8 cellular contexts compared by ENCODE assay signal in the genomic region with DNA sequence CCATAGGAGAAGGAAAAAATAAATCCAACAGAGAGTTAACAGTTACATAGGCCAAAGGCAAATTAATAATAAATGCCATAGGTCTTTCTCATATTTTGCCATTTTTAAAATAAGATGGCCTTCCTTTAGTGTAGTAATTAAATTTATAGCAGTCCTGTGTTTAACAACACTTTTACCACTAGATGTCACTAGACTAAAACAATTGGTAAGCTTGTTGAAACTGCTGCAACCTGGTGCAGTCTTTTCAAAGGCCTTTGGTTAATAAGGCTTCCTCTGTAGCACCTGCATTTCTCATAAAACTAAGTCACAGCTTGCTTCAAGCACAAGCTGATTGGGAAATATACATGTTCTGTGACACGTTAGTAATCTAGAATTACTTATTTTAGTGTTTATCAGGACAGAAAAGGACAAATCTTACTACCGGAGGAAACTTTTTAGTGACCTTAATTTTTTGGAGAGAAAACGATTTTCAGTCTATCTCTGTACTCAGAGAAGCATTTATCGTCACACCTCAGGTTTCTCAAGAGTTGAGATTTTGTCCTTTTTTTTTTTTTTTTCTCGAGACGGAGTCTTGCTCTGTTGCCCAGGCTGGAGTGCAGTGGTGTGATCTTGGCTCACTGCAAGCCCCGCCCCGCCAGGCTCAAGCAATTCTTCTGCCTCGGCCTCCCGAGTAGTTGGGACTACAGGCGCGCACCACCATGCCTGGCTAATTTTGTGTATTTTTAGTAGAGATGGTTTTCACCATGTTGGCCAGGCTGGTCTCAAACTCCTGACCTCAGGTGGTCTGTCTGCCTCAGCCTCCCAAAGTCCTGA. TPM values are rescaled to one million over a fixed set of nuclear protein-coding genes. Genes with fewer than 3 reads are reported as not detected.
DNase-seq lines count a peak whose midpoint lies in the region; ATAC-seq and TF ChIP-seq lines count a peak whose summit lies in the region.

No MANE protein-coding gene starts in this region.

- H3K18ac ChIP-seq in trophoblast cell (ENCODE audit: low read length): no peak overlapping the region

- H3K27ac Mint-ChIP-seq in activated T-cell treated with anti-CD3 and anti-CD28 coated beads, Interleukin-2, amount 50 U/mL, for 72 hours: peak overlapping the region; percentile 93
- H3K27ac Mint-ChIP-seq in activated CD4-positive, alpha-beta memory T cell treated with anti-CD3 and anti-CD28 coated beads for 36 hours: peak overlapping the region; percentile 70

- H3K9me3 Mint-ChIP-seq in activated T-cell treated with anti-CD3 and anti-CD28 coated beads, Interleukin-2, amount 50 U/mL, for 72 hours: peaks cover 2 to 6% of the 10 kb centered on the region in 2 donors
- H3K9me3 Mint-ChIP-seq in activated CD4-positive, alpha-beta memory T cell treated with anti-CD3 and anti-CD28 coated beads for 36 hours: peaks cover 8% of the 10 kb centered on the region

- TF ChIP-seq EP300 in gastroesophageal sphincter (IDR thresholded peaks at IDR 0.05): no peak

- no peak for TF ChIP-seq POLR2A in gastroesophageal sphincter (IDR thresholded peaks at IDR 0.05)

- no peak overlapping the region for H3K23ac ChIP-seq in trophoblast cell (ENCODE audit: low read length)

- CTCF ChIA-PET in activated CD4-positive, alpha-beta memory T cell treated with anti-CD3 and anti-CD28 coated beads for 36 hours (lab: Charles Lee): interaction anchor here (0.7 to 5.0 kb wide), 46 partner anchors 8 to 360 kb away, joined by 3 to 51 read pairs (median 5); a partner anchor contains a TSS

- H3K4ac ChIP-seq in trophoblast cell (ENCODE audit: low read depth, low read length): no peak overlapping the region

- H2AK5ac ChIP-seq in trophoblast cell (ENCODE audit: low read length): no peak overlapping the region

- peak overlapping the region in 1 of 2 donors; percentile 29 for H3K4me3 Mint-ChIP-seq in activated T-cell treated with anti-CD3 and anti-CD28 coated beads, Interleukin-2, amount 50 U/mL, for 72 hours
- H3K4me3 Mint-ChIP-seq in activated CD4-positive, alpha-beta memory T cell treated with anti-CD3 and anti-CD28 coated beads for 36 hours: no peak overlapping the region

- ATAC-seq in activated T-cell treated with anti-CD3 and anti-CD28 coated beads, Interleukin-2, amount 50 U/mL, for 72 hours (replicated peaks in 1 of 2): peak; percentile 63 to 71
- ATAC-seq in HG03354 (IDR thresholded peaks at IDR 0.05; ENCODE audit: poor library complexity, severe bottlenecking, unreplicated experiment) (peak; percentile 71), gastroesophageal sphincter (peak; percentile 63), HG02970 (IDR thresholded peaks at IDR 0.05; ENCODE audit: low FRiP score, unreplicated experiment) (no peak)

- H3K79me2 ChIP-seq in trophoblast cell (ENCODE audit: control insufficient read depth, insufficient read depth, low read length, poor library complexity): no peaks in the 10 kb centered on the region

- H3K79me1 ChIP-seq in trophoblast cell (ENCODE audit: low read length): no peaks in the 10 kb centered on the region

- peaks cover 54% of the 10 kb centered on the region for H3K4me1 Mint-ChIP-seq in activated T-cell treated with anti-CD3 and anti-CD28 coated beads, Interleukin-2, amount 50 U/mL, for 72 hours (ENCODE audit: low read depth)
- peaks cover 45% of the 10 kb centered on the region for H3K4me1 Mint-ChIP-seq in activated CD4-positive, alpha-beta memory T cell treated with anti-CD3 and anti-CD28 coated beads for 36 hours (ENCODE audit: low read depth)

- H2BK12ac ChIP-seq in trophoblast cell (ENCODE audit: low read length): no peak overlapping the region

- intact Hi-C loops in activated CD4-positive, alpha-beta memory T cell treated with anti-CD3 and anti-CD28 coated beads for 36 hours (cut with micrococcal nuclease): loop anchor here (1.0 kb wide), 8 partner anchors 20 to 348 kb away; a partner anchor contains a TSS

- TF ChIP-seq CTCF in gastroesophageal sphincter (IDR thresholded peaks at IDR 0.05): peak; percentile 68 to 87 (median 80)

- no peak overlapping the region for H2BK5ac ChIP-seq in trophoblast cell (ENCODE audit: low read depth, low read length, poor library complexity)

- peaks cover 0 to 22% of the 10 kb centered on the region in 2 donors for H3K36me3 ChIP-seq in gastroesophageal sphincter
- peaks cover 0 to 2% of the 10 kb centered on the region in 2 experiments for H3K36me3 ChIP-seq in trophoblast cell (ENCODE audit: control insufficient read depth in 1 of 2, insufficient read depth in 2 of 2, low read length in 2 of 2)

- H3K9ac ChIP-seq in trophoblast cell (ENCODE audit: low read length): no peak overlapping the region

- H4K8ac ChIP-seq in trophoblast cell (ENCODE audit: low read depth, low read length): no peak overlapping the region

- H3K36me3 Mint-ChIP-seq in activated T-cell treated with anti-CD3 and anti-CD28 coated beads, Interleukin-2, amount 50 U/mL, for 72 hours (ENCODE audit: insufficient read depth in 2 of 2): peaks cover 16 to 28% of the 10 kb centered on the region in 2 donors
- peaks cover 27% of the 10 kb centered on the region for H3K36me3 Mint-ChIP-seq in activated CD4-positive, alpha-beta memory T cell treated with anti-CD3 and anti-CD28 coated beads for 36 hours

- H3K14ac ChIP-seq in trophoblast cell (ENCODE audit: low read length): no peak overlapping the region

- no peak overlapping the region for H3K4me3 ChIP-seq in gastroesophageal sphincter
- H3K4me3 ChIP-seq in trophoblast cell (ENCODE audit: low read depth, low read length): no peak overlapping the region

- no peaks in the 10 kb centered on the region for H3K27me3 Mint-ChIP-seq in activated T-cell treated with anti-CD3 and anti-CD28 coated beads, Interleukin-2, amount 50 U/mL, for 72 hours (ENCODE audit: low read depth)
- no peaks in the 10 kb centered on the region for H3K27me3 Mint-ChIP-seq in activated CD4-positive, alpha-beta memory T cell treated with anti-CD3 and anti-CD28 coated beads for 36 hours

- H3K4me1 ChIP-seq in gastroesophageal sphincter (no peaks in the 10 kb centered on the region), trophoblast cell (ENCODE audit: control insufficient read depth in 1 of 2, insufficient read depth in 2 of 2, low read length in 2 of 2) (no peaks in the 10 kb centered on the region)

- H4K91ac ChIP-seq in trophoblast cell (ENCODE audit: low read depth, low read length): no peak overlapping the region

- no peak overlapping the region for H2BK120ac ChIP-seq in trophoblast cell (ENCODE audit: insufficient read depth, low read length, poor library complexity)

- no peak overlapping the region for H2AFZ ChIP-seq in trophoblast cell (ENCODE audit: insufficient read depth, low read length, poor library complexity)

- H3K27ac ChIP-seq in gastroesophageal sphincter (no peak overlapping the region), trophoblast cell (ENCODE audit: low read depth, low read length) (no peak overlapping the region)

- H3K27me3 ChIP-seq in gastroesophageal sphincter: no peaks in the 10 kb centered on the region
- no peaks in the 10 kb centered on the region for H3K27me3 ChIP-seq in trophoblast cell (ENCODE audit: insufficient read depth, low read length)

- DNase-seq in activated T-cell treated with anti-CD3 and anti-CD28 coated beads, Interleukin-2, amount 50 U/mL, for 72 hours: peak; percentile 19 to 29
- DNase-seq in activated T-cell treated with anti-CD3 and anti-CD28 coated beads for 4 hours: no peak
- peak; percentile 79 for DNase-seq in NCI-H345 (lab: John Stamatoyannopoulos, UW)
- DNase-seq in activated CD4-positive, alpha-beta memory T cell treated with anti-CD3 and anti-CD28 coated beads for 36 hours: no peak
- DNase-seq in trophoblast cell: peak; percentile 46 to 93

- no peak overlapping the region for H4K12ac ChIP-seq in trophoblast cell (ENCODE audit: low read depth, low read length)

- POLR2A ChIA-PET in activated CD4-positive, alpha-beta memory T cell treated with anti-CD3 and anti-CD28 coated beads for 36 hours (lab: Charles Lee): interaction anchor here (0.6 to 1.9 kb wide), 15 partner anchors 20 to 347 kb away, joined by 3 to 12 read pairs (median 4); a partner anchor contains a TSS

- 49 to 57% methylated on average over 4 to 5 of the region's 12 CpGs for WGBS in gastroesophageal sphincter (ENCODE audit: low coverage in 1 of 2), 2 donors
- WGBS in trophoblast cell (ENCODE audit: extremely low coverage, insufficient coverage, insufficient read length): no CpG with 5 or more reads among the region's 12 CpGs

- H3K9me3 ChIP-seq in gastroesophageal sphincter (no peaks in the 10 kb centered on the region), trophoblast cell (ENCODE audit: insufficient read depth, low read depth, low read length) (no peaks in the 10 kb centered on the region)

- no peak overlapping the region for H3K4me2 ChIP-seq in trophoblast cell (ENCODE audit: low read length)

RNA-seq across cellular contexts. Expression of a gene that starts 20.0 kb away (rescaled TPM):
- total RNA-seq in activated T-cell treated with anti-CD3 and anti-CD28 coated beads, Interleukin-2, amount 50 U/mL, for 72 hours: 10 to 100 TPM; 37.7 to 44.9 TPM
- total RNA-seq in activated CD4-positive, alpha-beta memory T cell treated with anti-CD3 and anti-CD28 coated beads for 36 hours: 10 to 100 TPM; 43.7 to 47.8 TPM
- total RNA-seq in gastroesophageal sphincter: 10 to 100 TPM; 10.5 to 29.1 (median 19.0) TPM
- 5.6 and 6.3 TPM in 2 replicates for polyA plus RNA-seq in trophoblast cell (2013)

RNA-seq across cellular contexts. Expression of a gene that starts 26.8 kb away (rescaled TPM):
- 1 to 10 TPM in 1 of 2 donors, under 1 TPM in 1; 0.65 to 1.5 TPM for total RNA-seq in activated T-cell treated with anti-CD3 and anti-CD28 coated beads, Interleukin-2, amount 50 U/mL, for 72 hours
- total RNA-seq in activated CD4-positive, alpha-beta memory T cell treated with anti-CD3 and anti-CD28 coated beads for 36 hours: 1 to 10 TPM; 1.9 to 2.2 TPM
- total RNA-seq in gastroesophageal sphincter: 10 to 100 TPM; 11.0 to 31.2 (median 22.1) TPM
- polyA plus RNA-seq in trophoblast cell (2013): 4.2 and 4.3 TPM in 2 replicates

Comparison
In these comparisons a context has a peak if more than half of its experiments do, and no peak if none do; other contexts are left out.
1. DNase-seq: peak in activated T-cell treated with anti-CD3 and anti-CD28 coated beads, Interleukin-2, amount 50 U/mL, for 72 hours (2 of 2), NCI-H345 (single experiment) and trophoblast cell (2 of 2); none in activated T-cell treated with anti-CD3 and anti-CD28 coated beads for 4 hours (single experiment) and activated CD4-positive, alpha-beta memory T cell treated with anti-CD3 and anti-CD28 coated beads for 36 hours (single experiment).